ENCODE assay signal across 30 cellular contexts in genomic region chr6:21792177-21792576, GRCh38.
"Had no signal": no experiment of that assay in that cellular context is flagged by ENCODE, and none has a peak within 500 bp of the region (broad histone marks: within the 10 kb centered on the region; RNA-seq: fewer than 3 reads in every experiment).

No MANE protein-coding gene starts in this region.

- H3K36me3 ChIP-seq: brain microvascular endothelial cell, esophagus muscularis mucosa, gastrocnemius medialis had no signal

- DNase-seq: activated CD4-positive, alpha-beta T cell treated with anti-CD3 and anti-CD28 coated beads for 1 hour; activated CD4-positive, alpha-beta T cell treated with anti-CD3 and anti-CD28 coated beads for 4 hours; activated CD4-positive, alpha-beta T cell treated with anti-CD3 and anti-CD28 coated beads, Interleukin-2, amount 50 U/mL, for 1 hour; activated CD4-positive, alpha-beta T cell treated with anti-CD3 and anti-CD28 coated beads, Interleukin-2, amount 50 U/mL, for 48 hours; activated CD8-positive, alpha-beta memory T cell treated with anti-CD3 and anti-CD28 coated beads for 24 hours; activated CD8-positive, alpha-beta T cell treated with anti-CD3 and anti-CD28 coated beads for 36 hours; activated effector memory CD4-positive, alpha-beta T cell treated with Interleukin-2 at 50 U/mL for 16 hours; activated gamma-delta T cell treated with Interleukin-2 at 50 U/mL for 16 hours; activated naive CD4-positive, alpha-beta T cell treated with anti-CD3 and anti-CD28 coated beads, Interleukin-2, amount 50 U/mL, for 16 hours; activated naive CD4-positive, alpha-beta T cell treated with Interleukin-2 at 50 U/mL for 16 hours; activated T-cell treated with anti-CD3 and anti-CD28 coated beads, Interleukin-2, amount 50 U/mL, for 4 hours; amniotic stem cell; anterior cingulate cortex; dorsolateral prefrontal cortex; effector memory CD4-positive, alpha-beta T cell; erythroblast; foreskin keratinocyte; gastrocnemius medialis; T-helper 2 cell had no signal

- H3K9me3 Mint-ChIP-seq: activated CD8-positive, alpha-beta T cell treated with anti-CD3 and anti-CD28 coated beads for 36 hours; activated T-helper 17 cell treated with anti-CD3 and anti-CD28 coated beads, Interleukin-2, amount 50 U/mL, for 72 hours; dendritic cell treated with granulocyte-macrophage colony-stimulating factor and Interleukin-4, amounts not matched to agents 40 ng/mL and 50 ng/mL, for 4 days had no signal

- ATAC-seq: activated CD8-positive, alpha-beta T cell treated with anti-CD3 and anti-CD28 coated beads for 36 hours; activated T-cell treated with anti-CD3 and anti-CD28 coated beads, Interleukin-2, amount 50 U/mL, for 4 hours; activated T-helper 17 cell treated with anti-CD3 and anti-CD28 coated beads, Interleukin-2, amount 50 U/mL, for 72 hours; foreskin keratinocyte; gastrocnemius medialis; WTC11 had no signal

- H3K4me1 ChIP-seq: esophagus muscularis mucosa, foreskin keratinocyte, gastrocnemius medialis had no signal

- H3K36me3 Mint-ChIP-seq: activated naive CD8-positive, alpha-beta T cell had no signal

- H3K9me3 ChIP-seq: esophagus muscularis mucosa, gastrocnemius medialis had no signal

- H3K27me3 ChIP-seq: brain microvascular endothelial cell, dorsolateral prefrontal cortex, esophagus muscularis mucosa, foreskin keratinocyte, gastrocnemius medialis had no signal

- H3K4me3 ChIP-seq: coronary artery, dorsolateral prefrontal cortex, esophagus muscularis mucosa, gastrocnemius medialis had no signal

- H3K27me3 Mint-ChIP-seq: activated CD8-positive, alpha-beta T cell treated with anti-CD3 and anti-CD28 coated beads for 36 hours; activated naive CD8-positive, alpha-beta T cell; activated T-helper 17 cell treated with anti-CD3 and anti-CD28 coated beads, Interleukin-2, amount 50 U/mL, for 72 hours; central memory CD8-positive, alpha-beta T cell; dendritic cell treated with granulocyte-macrophage colony-stimulating factor and Interleukin-4, amounts not matched to agents 40 ng/mL and 50 ng/mL, for 4 days had no signal

- H3K27ac ChIP-seq: brain microvascular endothelial cell, coronary artery, dorsolateral prefrontal cortex, esophagus muscularis mucosa, foreskin keratinocyte, gastrocnemius medialis, VCaP had no signal

- FAIRE-seq: astrocyte, bronchial epithelial cell had no signal

- H3K4me1 Mint-ChIP-seq: activated T-helper 17 cell treated with anti-CD3 and anti-CD28 coated beads, Interleukin-2, amount 50 U/mL, for 72 hours; central memory CD8-positive, alpha-beta T cell had no signal

- H3K27ac Mint-ChIP-seq: activated CD8-positive, alpha-beta T cell treated with anti-CD3 and anti-CD28 coated beads for 36 hours; activated naive CD8-positive, alpha-beta T cell; activated T-helper 17 cell treated with anti-CD3 and anti-CD28 coated beads, Interleukin-2, amount 50 U/mL, for 72 hours; dendritic cell treated with granulocyte-macrophage colony-stimulating factor and Interleukin-4, amounts not matched to agents 40 ng/mL and 50 ng/mL, for 4 days; WTC11 had no signal

- H3K4me3 Mint-ChIP-seq: activated CD8-positive, alpha-beta T cell treated with anti-CD3 and anti-CD28 coated beads for 36 hours; activated naive CD8-positive, alpha-beta T cell; activated T-cell treated with anti-CD3 and anti-CD28 coated beads, Interleukin-2, amount 50 U/mL, for 4 hours; activated T-helper 17 cell treated with anti-CD3 and anti-CD28 coated beads, Interleukin-2, amount 50 U/mL, for 72 hours; central memory CD8-positive, alpha-beta T cell; dendritic cell treated with granulocyte-macrophage colony-stimulating factor and Interleukin-4, amounts not matched to agents 40 ng/mL and 50 ng/mL, for 4 days; WTC11 had no signal
